ENCODE assay signal across 1 cellular context in genomic region chr22:19855504-19856409, GRCh38.
A peak's percentile ranks its signal among the peaks of the same experiment; 100 is the strongest.
TF ChIP-seq lines count a peak whose summit lies in the region.

No MANE protein-coding gene starts in this region.

TF ChIP-seq in HepG2, 621 proteins besides CTCF, POLR2A, EP300 and RAD21 (continued from another document and continues in another):
- TF ChIP-seq ZNF574 (CRISPR knock-in tag; IDR thresholded peaks at IDR 0.05) = peak; percentile 56; the same call in 1 of the 2 replicates
- TF ChIP-seq RBM22 (optimal IDR thresholded peaks at IDR 0.05; ENCODE audit: low read length) = peak; percentile 18
- TF ChIP-seq NR0B2 (CRISPR knock-in tag; IDR thresholded peaks at IDR 0.05) = 0 out of 2 replicates have a peak, but pooled peaks have one; percentile 6
- 0 out of 2 replicates have a peak, but pooled peaks have one; percentile 41 for TF ChIP-seq HIC2 (CRISPR knock-in tag; IDR thresholded peaks at IDR 0.05; ENCODE audit: low read depth)
- no peak for TF ChIP-seq RAD51 (IDR thresholded peaks at IDR 0.05; ENCODE audit: borderline replicate concordance)
- TF ChIP-seq ZNF354B (CRISPR knock-in tag; IDR thresholded peaks at IDR 0.05) = no peak
- TF ChIP-seq RBFOX2 (IDR thresholded peaks at IDR 0.05; ENCODE audit: low read depth, low read length) = no peak
- no peak for TF ChIP-seq ZNF207 (IDR thresholded peaks at IDR 0.05; ENCODE audit: borderline replicate concordance)
- peak; percentile 77 for TF ChIP-seq GABPB1 (CRISPR knock-in tag; IDR thresholded peaks at IDR 0.05)
- TF ChIP-seq BRF2 (CRISPR knock-in tag; IDR thresholded peaks at IDR 0.05) = peak; percentile 55; the same call in 1 of the 2 replicates
- peak; percentile 71 for TF ChIP-seq SALL1 (CRISPR knock-in tag; IDR thresholded peaks at IDR 0.05)
- TF ChIP-seq YEATS4 (CRISPR knock-in tag; IDR thresholded peaks at IDR 0.05; ENCODE audit: borderline replicate concordance) = no peak; the same call in 1 of the 2 replicates
- peak; percentile 15; the same call in 1 of the 2 replicates for TF ChIP-seq IKZF5 (CRISPR knock-in tag; IDR thresholded peaks at IDR 0.05)
- TF ChIP-seq ZBTB8A (CRISPR knock-in tag; IDR thresholded peaks at IDR 0.05; ENCODE audit: borderline replicate concordance, low read depth) = 0 out of 2 replicates have a peak, but pooled peaks have one; percentile 2
- TF ChIP-seq KIAA2018 (CRISPR knock-in tag; IDR thresholded peaks at IDR 0.05; ENCODE audit: borderline replicate concordance) = no peak
- TF ChIP-seq ZNF446 (CRISPR knock-in tag; IDR thresholded peaks at IDR 0.05) = 0 out of 2 replicates have a peak, but pooled peaks have one; percentile 36
- TF ChIP-seq ZBTB2 (CRISPR knock-in tag; IDR thresholded peaks at IDR 0.05; ENCODE audit: low read depth) = no peak
- no peak for TF ChIP-seq ZNF337 (CRISPR knock-in tag; IDR thresholded peaks at IDR 0.05; ENCODE audit: borderline replicate concordance, low read depth)
- TF ChIP-seq ZNF280D (CRISPR knock-in tag; IDR thresholded peaks at IDR 0.05) = no peak
- peak; percentile 78; the same call in 1 of the 2 replicates for TF ChIP-seq SOX5 (CRISPR knock-in tag; IDR thresholded peaks at IDR 0.05; ENCODE audit: borderline replicate concordance)
- no peak for TF ChIP-seq ELF1 (CRISPR knock-in tag; IDR thresholded peaks at IDR 0.05)
- peak; percentile 71 for TF ChIP-seq PITX1 (CRISPR knock-in tag; IDR thresholded peaks at IDR 0.05)
